Comparison of ENCODE assay signal across 15 cellular contexts in genomic region chr11:17188675-17189074, GRCh38. TPM values are rescaled to one million over a fixed set of nuclear protein-coding genes. Genes with fewer than 3 reads are reported as not detected.
DNase-seq lines count a peak whose midpoint lies in the region; ATAC-seq and TF ChIP-seq lines count a peak whose summit lies in the region.
"Had no signal": no experiment of that assay in that cellular context is flagged by ENCODE, and none has a peak within 500 bp of the region (broad histone marks: within the 10 kb centered on the region; RNA-seq: fewer than 3 reads in every experiment).

No MANE protein-coding gene starts in this region.

- POLR2A ChIA-PET in WTC11 (lab: Charles Lee) = interaction anchor here (1.0 kb wide), 1 partner anchor 19 kb away, joined by 3 read pairs; the partner anchor contains the start of gene PIK3C2A

- H3K9me3 Mint-ChIP-seq in activated CD4-positive, alpha-beta T cell treated with anti-CD3 and anti-CD28 coated beads, Interleukin-2, amount 10 ng/mL, durations not matched to agents 24 days and 14 days = no peaks in the 10 kb centered on the region
- H3K9me3 Mint-ChIP-seq in WTC11 = no peaks in the 10 kb centered on the region

- peaks cover 5% of the 10 kb centered on the region for H3K4me1 Mint-ChIP-seq in activated CD4-positive, alpha-beta T cell treated with anti-CD3 and anti-CD28 coated beads, Interleukin-2, amount 10 ng/mL, durations not matched to agents 24 days and 14 days
- H3K4me1 Mint-ChIP-seq in WTC11 = peaks cover 20% of the 10 kb centered on the region

- H3K27me3 Mint-ChIP-seq in activated CD4-positive, alpha-beta T cell treated with anti-CD3 and anti-CD28 coated beads, Interleukin-2, amount 10 ng/mL, durations not matched to agents 24 days and 14 days = no peaks in the 10 kb centered on the region
- H3K27me3 Mint-ChIP-seq in WTC11 (ENCODE audit: low read depth) = no peaks in the 10 kb centered on the region

- H3K27ac Mint-ChIP-seq in activated CD4-positive, alpha-beta T cell treated with anti-CD3 and anti-CD28 coated beads, Interleukin-2, amount 10 ng/mL, durations not matched to agents 24 days and 14 days = peak overlapping the region; percentile 17
- H3K27ac Mint-ChIP-seq in WTC11 = peak overlapping the region; percentile 29

- no peak for DNase-seq in activated CD4-positive, alpha-beta T cell treated with anti-CD3 and anti-CD28 coated beads, Interleukin-2, amount 10 ng/mL, durations not matched to agents 24 days and 14 days
- DNase-seq in activated CD4-positive, alpha-beta T cell treated with anti-CD3 and anti-CD28 coated beads for 1 hour = no peak
- DNase-seq in WTC11 (ENCODE audit: low spot score) (peak; percentile 17), iPS-NIHi7 (ENCODE audit: extremely low spot score) (peak; percentile 38), retinal pigment epithelial cell (ENCODE audit: low read depth) (no peak), NAMALWA (ENCODE audit: low spot score) (no peak), GM10266 (ENCODE audit: extremely low spot score) (no peak)
- DNase-seq: 8988T, EL, MV-4-11, NCI-H69, SHP77 treated with DMSO at 0.1 percent for 48 hours had no signal

- H3K36me3 Mint-ChIP-seq in activated CD4-positive, alpha-beta T cell treated with anti-CD3 and anti-CD28 coated beads, Interleukin-2, amount 10 ng/mL, durations not matched to agents 24 days and 14 days (ENCODE audit: low read depth) = peaks cover 12% of the 10 kb centered on the region
- peaks cover 24% of the 10 kb centered on the region for H3K36me3 Mint-ChIP-seq in WTC11

- no peak overlapping the region for H3K4me3 Mint-ChIP-seq in activated CD4-positive, alpha-beta T cell treated with anti-CD3 and anti-CD28 coated beads, Interleukin-2, amount 10 ng/mL, durations not matched to agents 24 days and 14 days
- H3K4me3 Mint-ChIP-seq in WTC11 = no peak overlapping the region

- TF ChIP-seq CTCF in WTC11 (IDR thresholded peaks at IDR 0.05) (no peak), retinal pigment epithelial cell (conservative IDR thresholded peaks at IDR 0.05; ENCODE audit: low read depth, low read length) (peak; percentile 9), GM10266 (IDR thresholded peaks at IDR 0.05; ENCODE audit: control insufficient read depth, insufficient read depth, low read depth, missing control alignments) (no peak)

- ATAC-seq in WTC11 (peak; percentile 80), GM21360 (IDR thresholded peaks at IDR 0.05; ENCODE audit: unreplicated experiment) (no peak)
- ATAC-seq: HCT116 had no signal

- intact Hi-C loops in activated CD4-positive, alpha-beta T cell treated with anti-CD3 and anti-CD28 coated beads, Interleukin-2, amount 10 ng/mL, durations not matched to agents 24 days and 14 days (cut with micrococcal nuclease) = no loop called here

- CTCF ChIA-PET in WTC11 (lab: Charles Lee) = interaction anchor here (0.6 to 1.0 kb wide), 4 partner anchors 11 to 340 kb away, joined by 3 read pairs; partner anchors contain the start of gene PIK3C2A

- H3K4me3 ChIP-seq in retinal pigment epithelial cell (ENCODE audit: low read length) = no peak overlapping the region
- H3K4me3 ChIP-seq: BLaER1 had no signal

TF ChIP-seq in WTC11, 78 proteins besides CTCF, POLR2A, EP300 and RAD21:
- TF ChIP-seq USF2 (CRISPR knock-in tag; IDR thresholded peaks at IDR 0.05) (no peak), NFATC4 (CRISPR knock-in tag; IDR thresholded peaks at IDR 0.05) (no peak), ZNF138 (CRISPR knock-in tag; conservative IDR thresholded peaks at IDR 0.05) (no peak), ZNF671 (CRISPR knock-in tag; IDR thresholded peaks at IDR 0.05) (no peak), NR2C2 (CRISPR knock-in tag; IDR thresholded peaks at IDR 0.05) (no peak), USF1 (CRISPR knock-in tag; IDR thresholded peaks at IDR 0.05) (no peak), PRRX2 (CRISPR knock-in tag; IDR thresholded peaks at IDR 0.05) (no peak), GTF2I (CRISPR knock-in tag; conservative IDR thresholded peaks at IDR 0.05) (no peak), IRF2 (CRISPR knock-in tag; IDR thresholded peaks at IDR 0.05; ENCODE audit: borderline replicate concordance, low read depth) (no peak), OVOL2 (CRISPR knock-in tag; IDR thresholded peaks at IDR 0.05; ENCODE audit: borderline replicate concordance) (no peak), SP1 (CRISPR knock-in tag; conservative IDR thresholded peaks at IDR 0.05) (no peak), STAT6 (CRISPR knock-in tag; conservative IDR thresholded peaks at IDR 0.05; ENCODE audit: low read depth) (no peak), HMGXB4 (CRISPR knock-in tag; IDR thresholded peaks at IDR 0.05) (no peak)

RNA-seq across cellular contexts. Expression of gene PIK3C2A, which starts 19.1 kb away (rescaled TPM):
- total RNA-seq in activated CD4-positive, alpha-beta T cell treated with anti-CD3 and anti-CD28 coated beads, Interleukin-2, amount 10 ng/mL, durations not matched to agents 24 days and 14 days = 30.3 and 35.3 TPM in 2 replicates
- 90.1 to 105 TPM (median 97.2 TPM) in 3 replicates for total RNA-seq in WTC11 (2021)

Comparison
In these comparisons a context has a peak if more than half of its experiments do, and no peak if none do; other contexts are left out.
1. DNase-seq: peak in WTC11 (single experiment) and iPS-NIHi7 (single experiment); none in activated CD4-positive, alpha-beta T cell treated with anti-CD3 and anti-CD28 coated beads, Interleukin-2, amount 10 ng/mL, durations not matched to agents 24 days and 14 days (single experiment), activated CD4-positive, alpha-beta T cell treated with anti-CD3 and anti-CD28 coated beads for 1 hour (single experiment), retinal pigment epithelial cell (single experiment), NAMALWA (single experiment) and GM10266 (single experiment).